Comparison of ENCODE assay signal across 23 cellular contexts in the genomic region with DNA sequence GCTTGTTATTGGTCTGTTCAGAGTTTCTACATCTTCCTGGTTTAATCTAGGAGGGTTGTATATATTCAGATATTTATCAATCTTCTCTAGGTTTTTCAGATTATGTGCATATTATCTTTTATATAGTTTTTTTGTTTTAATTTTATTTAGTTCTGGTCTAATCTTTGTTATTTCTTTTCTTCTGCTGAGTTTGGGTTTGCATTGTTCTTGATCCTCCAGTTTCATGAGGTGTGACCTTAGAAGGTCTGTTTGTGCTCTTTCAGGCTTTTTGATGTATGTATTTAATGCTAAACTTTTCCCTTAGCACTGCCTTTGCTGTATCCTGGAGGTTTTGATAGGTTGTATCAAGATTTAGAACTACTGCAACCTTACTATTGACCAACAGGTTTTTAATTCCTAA.
A peak's percentile ranks its signal among the peaks of the same experiment; 100 is the strongest.
DNase-seq lines count a peak whose midpoint lies in the region; TF ChIP-seq lines count a peak whose summit lies in the region.
"Had no signal": no experiment of that assay in that cellular context is flagged by ENCODE, and none has a peak within 500 bp of the region (broad histone marks: within the 10 kb centered on the region; RNA-seq: fewer than 3 reads in every experiment).

No MANE protein-coding gene starts in this region.

- BruUV-seq in OCI-LY7 (replicated peaks; lab: Mats Ljungman, UMichigan), result no TSS peak

- H4K20me1 ChIP-seq in BLaER1 treated with 17β-estradiol and CSF1 and Interleukin-3, amounts not matched to agents 10 nM and 100 nM, result no peaks in the 10 kb centered on the region
- no peaks in the 10 kb centered on the region for H4K20me1 ChIP-seq in Karpas-422 (ENCODE audit: insufficient read depth, low read depth, low read length)
- no peaks in the 10 kb centered on the region for H4K20me1 ChIP-seq in OCI-LY7 (ENCODE audit: insufficient read depth, low read length)
- no peaks in the 10 kb centered on the region for H4K20me1 ChIP-seq in hepatocyte (ENCODE audit: insufficient read depth, poor library complexity, severe bottlenecking)
- no peaks in the 10 kb centered on the region for H4K20me1 ChIP-seq in neural progenitor cell (ENCODE audit: low read depth)

- H3K4me3 ChIP-seq in BLaER1 treated with 17β-estradiol and CSF1 and Interleukin-3, amounts not matched to agents 10 nM and 100 nM, result no peak overlapping the region
- no peak overlapping the region for H3K4me3 ChIP-seq in Karpas-422 (ENCODE audit: low read length)
- H3K4me3 ChIP-seq in OCI-LY7 (ENCODE audit: low read depth, low read length, poor library complexity, severe bottlenecking), result no peak overlapping the region
- H3K4me3 ChIP-seq in esophagus muscularis mucosa, result no peak overlapping the region
- H3K4me3 ChIP-seq in hepatocyte, result no peak overlapping the region
- H3K4me3 ChIP-seq in neural progenitor cell, result no peak overlapping the region
- H3K4me3 ChIP-seq: A549, GM12878 had no signal

- H3K4me1 ChIP-seq in BLaER1 treated with 17β-estradiol and CSF1 and Interleukin-3, amounts not matched to agents 10 nM and 100 nM, result peaks cover 27 to 46% (median 36%) of the 10 kb centered on the region in 10 experiments
- H3K4me1 ChIP-seq in Karpas-422 (ENCODE audit: low read length), result peaks cover 28% of the 10 kb centered on the region
- H3K4me1 ChIP-seq in OCI-LY7 (ENCODE audit: insufficient read depth, low read length, poor library complexity, severe bottlenecking), result peaks cover 46% of the 10 kb centered on the region
- peaks cover 0 to 2% (median 0%) of the 10 kb centered on the region in 4 donors for H3K4me1 ChIP-seq in esophagus muscularis mucosa
- no peaks in the 10 kb centered on the region for H3K4me1 ChIP-seq in hepatocyte (ENCODE audit: insufficient read depth)
- no peaks in the 10 kb centered on the region for H3K4me1 ChIP-seq in neural progenitor cell
- H3K4me1 ChIP-seq: A549 had no signal

- no peak for TF ChIP-seq POLR2A in esophagus muscularis mucosa (IDR thresholded peaks at IDR 0.05; ENCODE audit: low read depth)

- no peaks in the 10 kb centered on the region for H3K27me3 ChIP-seq in BLaER1 treated with 17β-estradiol and CSF1 and Interleukin-3, amounts not matched to agents 10 nM and 100 nM
- no peaks in the 10 kb centered on the region for H3K27me3 ChIP-seq in Karpas-422 (ENCODE audit: low read length)
- peaks cover 0 to 40% (median 0%) of the 10 kb centered on the region in 4 donors for H3K27me3 ChIP-seq in esophagus muscularis mucosa
- peaks cover 18% of the 10 kb centered on the region for H3K27me3 ChIP-seq in hepatocyte
- H3K27me3 ChIP-seq in neural progenitor cell, result peaks cover 99% of the 10 kb centered on the region

- H3K9me3 Mint-ChIP-seq in neural progenitor cell, result peaks cover 3% of the 10 kb centered on the region
- H3K9me3 Mint-ChIP-seq: CD14-positive monocyte; CD8-positive, alpha-beta memory T cell had no signal

- no peak overlapping the region for H2AFZ ChIP-seq in Karpas-422 (ENCODE audit: low read length)
- H2AFZ ChIP-seq in OCI-LY7 (ENCODE audit: low read length), result peak overlapping the region; percentile 60
- H2AFZ ChIP-seq in hepatocyte, result no peak overlapping the region
- no peak overlapping the region for H2AFZ ChIP-seq in neural progenitor cell (replicated peaks)

- no peak overlapping the region for H3K27ac ChIP-seq in BLaER1 treated with 17β-estradiol and CSF1 and Interleukin-3, amounts not matched to agents 10 nM and 100 nM
- H3K27ac ChIP-seq in Karpas-422 (ENCODE audit: low read length), result no peak overlapping the region
- H3K27ac ChIP-seq in OCI-LY7 (ENCODE audit: low read depth, low read length, poor library complexity, severe bottlenecking), result no peak overlapping the region
- no peak overlapping the region for H3K27ac ChIP-seq in esophagus muscularis mucosa (replicated peaks in 1 of 4)
- no peak overlapping the region for H3K27ac ChIP-seq in hepatocyte
- no peak overlapping the region for H3K27ac ChIP-seq in neural progenitor cell
- H3K27ac ChIP-seq: 22Rv1, A549 had no signal

- CTCF ChIA-PET in OCI-LY7 (lab: Charles Lee; ENCODE audit: unreplicated experiment), result no interaction called here

- no peak for TF ChIP-seq EP300 in esophagus muscularis mucosa (IDR thresholded peaks at IDR 0.05)

- no peaks in the 10 kb centered on the region for H3K36me3 Mint-ChIP-seq in neural progenitor cell
- H3K36me3 Mint-ChIP-seq: CD14-positive monocyte; CD4-positive, alpha-beta memory T cell; CD4-positive, CD25-positive, alpha-beta regulatory T cell had no signal

- H3K27me3 Mint-ChIP-seq in neural progenitor cell (ENCODE audit: insufficient read depth, low read depth), result no peaks in the 10 kb centered on the region
- H3K27me3 Mint-ChIP-seq: B cell had no signal

- no peaks in the 10 kb centered on the region for H3K36me3 ChIP-seq in BLaER1 treated with 17β-estradiol and CSF1 and Interleukin-3, amounts not matched to agents 10 nM and 100 nM
- no peaks in the 10 kb centered on the region for H3K36me3 ChIP-seq in Karpas-422 (ENCODE audit: insufficient read depth, low read length)
- no peaks in the 10 kb centered on the region for H3K36me3 ChIP-seq in OCI-LY7 (ENCODE audit: insufficient read depth, low read length)
- no peaks in the 10 kb centered on the region for H3K36me3 ChIP-seq in esophagus muscularis mucosa
- no peaks in the 10 kb centered on the region for H3K36me3 ChIP-seq in hepatocyte (replicated peaks; ENCODE audit: insufficient read depth, low read depth)
- no peaks in the 10 kb centered on the region for H3K36me3 ChIP-seq in neural progenitor cell

- H3K79me2 ChIP-seq in Karpas-422 (ENCODE audit: low read length) (no peaks in the 10 kb centered on the region), OCI-LY7 (ENCODE audit: insufficient read depth, low read depth, low read length) (no peaks in the 10 kb centered on the region), hepatocyte (no peaks in the 10 kb centered on the region), neural progenitor cell (ENCODE audit: low read depth) (no peaks in the 10 kb centered on the region)

- peak overlapping the region in 7 of 11 experiments; percentile 6 to 33 (median 29); a peak in 4 of 22 replicates for H3K4me2 ChIP-seq in BLaER1 treated with 17β-estradiol and CSF1 and Interleukin-3, amounts not matched to agents 10 nM and 100 nM
- no peak overlapping the region for H3K4me2 ChIP-seq in Karpas-422 (ENCODE audit: low read depth, low read length, poor library complexity, severe bottlenecking)
- no peak overlapping the region for H3K4me2 ChIP-seq in OCI-LY7 (ENCODE audit: low read length)
- H3K4me2 ChIP-seq in hepatocyte, result no peak overlapping the region
- no peak overlapping the region for H3K4me2 ChIP-seq in neural progenitor cell
- H3K4me2 ChIP-seq: A549 had no signal

- peaks cover 1% of the 10 kb centered on the region for H3K4me1 Mint-ChIP-seq in neural progenitor cell
- H3K4me1 Mint-ChIP-seq: CD4-positive, CD25-positive, alpha-beta regulatory T cell had no signal

- DNase-seq in Karpas-422 (no peak), OCI-LY7 (ENCODE audit: low spot score) (no peak), esophagus muscularis mucosa (ENCODE audit: extremely low spot score) (peak; percentile 3), foreskin melanocyte (no peak), hepatocyte (ENCODE audit: low spot score) (no peak), neural progenitor cell (ENCODE audit: low spot score) (no peak), LoVo (ENCODE audit: low spot score) (no peak)
- DNase-seq: C1 segment of cervical spinal cord; CD4-positive, alpha-beta memory T cell; CD4-positive, CD25-positive, alpha-beta regulatory T cell; CD8-positive, alpha-beta memory T cell; COR-L47; DMS 273 treated with DMSO at 0.1 percent for 48 hours; DMS153; DMS53; DMS79; EL had no signal

- intact Hi-C loops in OCI-LY7 (cut with micrococcal nuclease; ENCODE audit: unreplicated experiment) (no loop called here), esophagus muscularis mucosa (cut with DNase I) (no loop called here)

- peaks cover 0 to 4% (median 0%) of the 10 kb centered on the region in 11 experiments; a peak in 1 of 22 replicates for H3K9me3 ChIP-seq in BLaER1 treated with 17β-estradiol and CSF1 and Interleukin-3, amounts not matched to agents 10 nM and 100 nM (replicated peaks in 1 of 11)
- H3K9me3 ChIP-seq in Karpas-422 (ENCODE audit: low read length), result no peaks in the 10 kb centered on the region
- H3K9me3 ChIP-seq in OCI-LY7 (ENCODE audit: low read length), result 0 out of 2 replicates have a peak, but pooled peaks cover 5% of the 10 kb centered on the region
- no peaks in the 10 kb centered on the region for H3K9me3 ChIP-seq in esophagus muscularis mucosa
- H3K9me3 ChIP-seq in hepatocyte (ENCODE audit: low read depth), result no peaks in the 10 kb centered on the region
- no peaks in the 10 kb centered on the region for H3K9me3 ChIP-seq in neural progenitor cell (ENCODE audit: low read depth)
- H3K9me3 ChIP-seq: A549 had no signal

- TF ChIP-seq CTCF in OCI-LY7 (conservative IDR thresholded peaks at IDR 0.05; ENCODE audit: low read length) (no peak), esophagus muscularis mucosa (IDR thresholded peaks at IDR 0.05) (no peak), hepatocyte (IDR thresholded peaks at IDR 0.05; ENCODE audit: poor library complexity) (no peak), neural progenitor cell (IDR thresholded peaks at IDR 0.05) (no peak)

- H3K4me3 Mint-ChIP-seq in neural progenitor cell, result no peak overlapping the region
- H3K4me3 Mint-ChIP-seq: B cell; CD14-positive monocyte; CD4-positive, CD25-positive, alpha-beta regulatory T cell; CD8-positive, alpha-beta memory T cell had no signal

- POLR2A ChIA-PET in OCI-LY7 (lab: Charles Lee), result no interaction called here

- no peak overlapping the region for H3K9ac ChIP-seq in BLaER1 treated with 17β-estradiol and CSF1 and Interleukin-3, amounts not matched to agents 10 nM and 100 nM
- 0 out of 2 replicates have a peak overlapping the region, but pooled peaks have one; percentile 15 for H3K9ac ChIP-seq in Karpas-422 (ENCODE audit: low read length)
- no peak overlapping the region for H3K9ac ChIP-seq in neural progenitor cell

- no peaks in the 10 kb centered on the region for H3F3A ChIP-seq in neural progenitor cell (ENCODE audit: low read depth)

- no peaks in the 10 kb centered on the region for H3K9me2 ChIP-seq in Karpas-422 (replicated peaks; ENCODE audit: insufficient read depth, low read length)
- H3K9me2 ChIP-seq in OCI-LY7 (ENCODE audit: insufficient read depth, low read length), result no peaks in the 10 kb centered on the region
- H3K9me2 ChIP-seq in hepatocyte (replicated peaks; ENCODE audit: insufficient read depth), result no peaks in the 10 kb centered on the region

- no peak overlapping the region for H3K27ac Mint-ChIP-seq in neural progenitor cell
- H3K27ac Mint-ChIP-seq: B cell; CD14-positive monocyte; CD4-positive, alpha-beta memory T cell; CD4-positive, CD25-positive, alpha-beta regulatory T cell had no signal

Comparison
In these comparisons a context has a peak if more than half of its experiments do, and no peak if none do; other contexts are left out.
1. H3K4me2 ChIP-seq: peak in BLaER1 treated with 17β-estradiol and CSF1 and Interleukin-3, amounts not matched to agents 10 nM and 100 nM (7 of 11); none in Karpas-422 (single experiment), OCI-LY7 (single experiment), hepatocyte (single experiment) and neural progenitor cell (single experiment).